Comparison of ENCODE assay signal across 9 cellular contexts in the genomic region with DNA sequence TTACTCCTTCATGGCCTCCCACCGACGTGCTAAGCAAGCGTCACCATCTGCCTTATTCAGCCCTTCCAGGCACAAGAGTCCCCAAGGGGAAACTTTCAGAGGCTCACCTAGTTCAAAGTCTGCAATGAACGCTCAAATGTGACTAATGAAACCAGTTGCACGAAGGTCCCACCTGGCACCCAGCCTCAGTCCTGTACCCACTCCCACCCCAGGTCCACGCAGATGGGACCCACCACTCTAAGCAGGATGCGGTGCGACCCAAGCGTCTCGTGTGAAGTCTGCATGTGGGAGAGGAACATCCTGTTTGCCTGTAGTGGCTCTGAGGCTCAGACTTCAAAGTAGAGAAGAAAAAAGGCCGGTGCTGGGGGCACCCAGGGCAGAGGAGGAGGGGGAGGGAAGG. TPM values are rescaled to one million over a fixed set of nuclear protein-coding genes. Genes with fewer than 3 reads are reported as not detected.
DNase-seq lines count a peak whose midpoint lies in the region; ATAC-seq and TF ChIP-seq lines count a peak whose summit lies in the region.
"Had no signal": no experiment of that assay in that cellular context is flagged by ENCODE, and none has a peak within 500 bp of the region (broad histone marks: within the 10 kb centered on the region; RNA-seq: fewer than 3 reads in every experiment).

No MANE protein-coding gene starts in this region.

- TF ChIP-seq CTCF in BE2C (IDR thresholded peaks at IDR 0.05; ENCODE audit: low read depth, low read length) (no peak), brain microvascular endothelial cell (IDR thresholded peaks at IDR 0.05; ENCODE audit: low read depth, low read length, missing control alignments) (no peak)

- H3K27me3 ChIP-seq in BE2C (no peaks in the 10 kb centered on the region), brain microvascular endothelial cell (replicated peaks) (no peaks in the 10 kb centered on the region)

- no peaks in the 10 kb centered on the region for H3K36me3 ChIP-seq in BE2C
- H3K36me3 ChIP-seq in brain microvascular endothelial cell (replicated peaks) = peaks cover 6% of the 10 kb centered on the region

- in situ Hi-C loops in brain microvascular endothelial cell (cut with HindIII; ENCODE audit: low pct_ligation_motif_present, low sequenced_read_pairs) = no loop called here

- ATAC-seq in GM18909 (IDR thresholded peaks at IDR 0.05; ENCODE audit: poor library complexity, unreplicated experiment) = peak; percentile 71
- ATAC-seq in SK-N-SH treated with all-trans-retinoic acid at 6 μM for 48 hours = no peak

- DNase-seq in NCI-H69 (lab: John Stamatoyannopoulos, UW) (peak; percentile 44), activated gamma-delta T cell (lab: John Stamatoyannopoulos, UW) (peak; percentile 23), BE2C (no peak), brain microvascular endothelial cell (no peak), NCI-H774 (lab: John Stamatoyannopoulos, UW) (no peak)
- DNase-seq in stimulated activated CD4-positive, alpha-beta T cell treated with anti-CD3 and anti-CD28 coated beads, Interleukin-2, amount 100 ng/mL, for 24 hours = peak; percentile 74 to 75

- no peak overlapping the region for H3K27ac ChIP-seq in brain microvascular endothelial cell
- H3K27ac ChIP-seq: SK-N-MC had no signal

- H3K4me3 ChIP-seq in BE2C (ENCODE audit: low read depth, low read length) (no peak overlapping the region), brain microvascular endothelial cell (ENCODE audit: low read depth, low read length) (no peak overlapping the region)
- H3K4me3 ChIP-seq: SK-N-MC had no signal

- H3K4me1 ChIP-seq in BE2C = no peaks in the 10 kb centered on the region

- H3K9me3 ChIP-seq in BE2C = no peaks in the 10 kb centered on the region

TF ChIP-seq in SK-N-SH treated with all-trans-retinoic acid at 6 μM for 48 hours, 23 proteins besides CTCF, POLR2A, EP300 and RAD21:
- TF ChIP-seq ISL1 (CRISPR knock-in tag; IDR thresholded peaks at IDR 0.05) (no peak), BACH2 (CRISPR knock-in tag; IDR thresholded peaks at IDR 0.05; ENCODE audit: borderline replicate concordance) (no peak)

RNA-seq across cellular contexts. Expression of gene RGS10, which starts 40.3 kb away (rescaled TPM):
- 6.8 TPM for polyA plus RNA-seq in BE2C (2012; ENCODE audit: insufficient read depth, insufficient read length, low read depth)

Comparison
In these comparisons a context has a peak if more than half of its experiments do, and no peak if none do; other contexts are left out.
1. DNase-seq: peak in NCI-H69 (single experiment), activated gamma-delta T cell (single experiment) and stimulated activated CD4-positive, alpha-beta T cell treated with anti-CD3 and anti-CD28 coated beads, Interleukin-2, amount 100 ng/mL, for 24 hours (2 of 2); none in BE2C (single experiment), brain microvascular endothelial cell (single experiment) and NCI-H774 (single experiment).